In genomic region chr11:103228807-103229206, GRCh38 we compare ENCODE assay signal across 13 cellular contexts.
"Had no signal": no experiment of that assay in that cellular context is flagged by ENCODE, and none has a peak within 500 bp of the region (broad histone marks: within the 10 kb centered on the region; RNA-seq: fewer than 3 reads in every experiment).

No MANE protein-coding gene starts in this region.

- H3K9me3 Mint-ChIP-seq: activated CD4-positive, alpha-beta memory T cell treated with anti-CD3 and anti-CD28 coated beads for 36 hours; T-helper 2 cell treated with Interferon-gamma antibody and Interleukin-4, amounts not matched to agents 5 μg/mL and 100 μg/mL, for 36 hours had no signal

- DNase-seq: activated CD4-positive, alpha-beta memory T cell treated with anti-CD3 and anti-CD28 coated beads for 36 hours; activated CD4-positive, CD25-positive, alpha-beta regulatory T cell treated with anti-CD3 and anti-CD28 coated beads, Interleukin-2, amount 50 U/mL, for 72 hours; activated CD8-positive, alpha-beta memory T cell treated with anti-CD3 and anti-CD28 coated beads, Interleukin-2, amount 50 U/mL, for 48 hours; activated naive CD4-positive, alpha-beta T cell; effector CD8-positive, alpha-beta T cell; retina had no signal

- H3K27ac Mint-ChIP-seq: activated CD4-positive, alpha-beta memory T cell treated with anti-CD3 and anti-CD28 coated beads for 36 hours; mesothelial cell of epicardium; T-helper 2 cell treated with Interferon-gamma antibody and Interleukin-4, amounts not matched to agents 5 μg/mL and 100 μg/mL, for 36 hours had no signal

- H3K36me3 ChIP-seq: cardiac muscle cell had no signal

- H3K4me3 Mint-ChIP-seq: activated CD4-positive, alpha-beta memory T cell treated with anti-CD3 and anti-CD28 coated beads for 36 hours; mesothelial cell of epicardium; T-helper 2 cell treated with Interferon-gamma antibody and Interleukin-4, amounts not matched to agents 5 μg/mL and 100 μg/mL, for 36 hours had no signal

- H3K4me3 ChIP-seq: ascending aorta, cardiac muscle cell, skin epidermis, vagina had no signal

- H3K27ac ChIP-seq: ascending aorta, cardiac muscle cell, skin epidermis, vagina had no signal

- H3K27me3 Mint-ChIP-seq: activated CD4-positive, alpha-beta memory T cell treated with anti-CD3 and anti-CD28 coated beads for 36 hours had no signal

- H3K9me3 ChIP-seq: ascending aorta, vagina had no signal

- FAIRE-seq: colon had no signal

- H3K4me1 ChIP-seq: ascending aorta, vagina had no signal

- H3K27me3 ChIP-seq: ascending aorta, cardiac muscle cell, vagina had no signal
